8 cellular contexts compared by ENCODE assay signal in the genomic region with DNA sequence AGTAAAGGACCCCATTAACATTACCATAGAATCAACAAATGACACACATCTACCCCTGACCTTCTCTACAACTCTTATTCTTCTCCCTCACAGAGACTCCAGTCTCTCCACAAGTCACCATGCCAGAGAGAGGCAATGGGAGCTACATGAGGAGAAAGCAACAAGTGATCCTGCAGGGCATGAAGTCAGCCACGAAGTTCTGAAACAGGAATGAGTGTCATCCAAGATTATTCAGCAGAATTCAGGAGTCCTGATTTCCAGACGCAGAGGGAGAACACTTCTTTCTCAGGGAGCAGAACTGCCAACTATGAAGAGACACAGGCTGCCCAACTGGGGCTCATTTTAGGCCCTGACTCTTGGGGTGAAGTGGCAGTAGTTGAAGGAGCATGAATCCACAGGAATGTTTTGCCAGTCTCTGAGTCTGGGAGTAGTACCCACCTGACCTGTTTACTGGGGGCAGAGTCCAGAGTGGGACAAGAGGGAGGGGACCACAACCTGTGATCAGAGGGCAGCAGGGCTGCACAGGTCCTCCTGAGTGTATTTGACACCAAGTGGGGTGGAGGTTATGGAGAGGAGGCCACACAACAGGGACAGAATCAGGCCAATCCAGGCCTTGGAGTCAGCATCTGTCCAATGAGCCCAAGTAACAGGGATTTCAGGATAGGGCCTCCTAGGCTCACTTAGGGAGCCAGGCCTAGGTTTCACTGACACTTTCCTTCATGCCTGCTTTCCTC. TPM values are rescaled to one million over a fixed set of nuclear protein-coding genes. Genes with fewer than 3 reads are reported as not detected.
DNase-seq lines count a peak whose midpoint lies in the region; ATAC-seq and TF ChIP-seq lines count a peak whose summit lies in the region.

No MANE protein-coding gene starts in this region.

- no peaks in the 10 kb centered on the region for H3K27me3 Mint-ChIP-seq in CD4-positive, CD25-positive, alpha-beta regulatory T cell
- peaks cover 13% of the 10 kb centered on the region for H3K27me3 Mint-ChIP-seq in neural progenitor cell (ENCODE audit: insufficient read depth, low read depth)

- peak overlapping the region; percentile 88 for H3K27ac ChIP-seq in CD4-positive, CD25-positive, alpha-beta regulatory T cell (ENCODE audit: insufficient read depth, low read length, poor library complexity, severe bottlenecking)
- H3K27ac ChIP-seq in OCI-LY3 (ENCODE audit: low read length): peak overlapping the region; percentile 60
- peak overlapping the region; percentile 89 for H3K27ac ChIP-seq in neural progenitor cell

- H3K79me2 ChIP-seq in OCI-LY3 (ENCODE audit: low read length): peaks cover 34% of the 10 kb centered on the region
- H3K79me2 ChIP-seq in neural progenitor cell (ENCODE audit: low read depth): peaks cover 35% of the 10 kb centered on the region

- no peak for DNase-seq in CD4-positive, CD25-positive, alpha-beta regulatory T cell
- no peak for DNase-seq in neural progenitor cell (ENCODE audit: low spot score)
- DNase-seq in NCI-H1930 (lab: John Stamatoyannopoulos, UW): no peak
- no peak for DNase-seq in RPMI8226
- DNase-seq in NCI-H226: no peak

- no peak for ATAC-seq in CD4-positive, CD25-positive, alpha-beta regulatory T cell (ENCODE audit: low read depth in 2 of 2)
- no peak for ATAC-seq in HG03175 (IDR thresholded peaks at IDR 0.05; ENCODE audit: unreplicated experiment)

- no peak for TF ChIP-seq CTCF in OCI-LY3 (IDR thresholded peaks at IDR 0.05; ENCODE audit: low read depth, low read length)
- TF ChIP-seq CTCF in neural progenitor cell (IDR thresholded peaks at IDR 0.05): no peak

- H3K36me3 ChIP-seq in CD4-positive, CD25-positive, alpha-beta regulatory T cell (ENCODE audit: control insufficient read depth, insufficient read depth, low read length): peaks cover 3% of the 10 kb centered on the region
- H3K36me3 ChIP-seq in OCI-LY3 (replicated peaks; ENCODE audit: low read depth, low read length) (peaks cover 18% of the 10 kb centered on the region), endocrine pancreas (ENCODE audit: control insufficient read depth, insufficient read depth, low read length) (no peaks in the 10 kb centered on the region), neural progenitor cell (no peaks in the 10 kb centered on the region)

- H2AFZ ChIP-seq in OCI-LY3 (ENCODE audit: low read depth, low read length) (no peak overlapping the region), neural progenitor cell (replicated peaks) (no peak overlapping the region)

- H3K9me3 Mint-ChIP-seq in CD4-positive, CD25-positive, alpha-beta regulatory T cell: no peaks in the 10 kb centered on the region
- H3K9me3 Mint-ChIP-seq in neural progenitor cell: no peaks in the 10 kb centered on the region

- H3K9me3 ChIP-seq in CD4-positive, CD25-positive, alpha-beta regulatory T cell (ENCODE audit: control insufficient read depth in 2 of 2, low read length in 2 of 2): no peaks in the 10 kb centered on the region
- H3K9me3 ChIP-seq in OCI-LY3 (ENCODE audit: insufficient read depth, low read length): no peaks in the 10 kb centered on the region
- no peaks in the 10 kb centered on the region for H3K9me3 ChIP-seq in endocrine pancreas (ENCODE audit: control insufficient read depth, low read length)
- no peaks in the 10 kb centered on the region for H3K9me3 ChIP-seq in neural progenitor cell (ENCODE audit: low read depth)

- H3F3A ChIP-seq in neural progenitor cell (ENCODE audit: low read depth): peaks cover 36% of the 10 kb centered on the region

- peaks cover 42% of the 10 kb centered on the region for H3K4me1 ChIP-seq in CD4-positive, CD25-positive, alpha-beta regulatory T cell (ENCODE audit: control insufficient read depth, insufficient read depth, low read length, poor library complexity, severe bottlenecking)
- peaks cover 39% of the 10 kb centered on the region for H3K4me1 ChIP-seq in OCI-LY3 (ENCODE audit: low read length)
- H3K4me1 ChIP-seq in endocrine pancreas (ENCODE audit: control insufficient read depth, insufficient read depth, low read length): peaks cover 4% of the 10 kb centered on the region
- H3K4me1 ChIP-seq in neural progenitor cell: peaks cover 21% of the 10 kb centered on the region

- peak overlapping the region; percentile 84 to 98 (median 95) for H3K4me3 Mint-ChIP-seq in CD4-positive, CD25-positive, alpha-beta regulatory T cell
- H3K4me3 Mint-ChIP-seq in neural progenitor cell: peak overlapping the region; percentile 98

- H3K4me2 ChIP-seq in OCI-LY3 (ENCODE audit: low read length) (peak overlapping the region; percentile 95), neural progenitor cell (peak overlapping the region; percentile 80)

- H3K36me3 Mint-ChIP-seq in CD4-positive, CD25-positive, alpha-beta regulatory T cell: peaks cover 4% of the 10 kb centered on the region
- H3K36me3 Mint-ChIP-seq in neural progenitor cell: peaks cover 5% of the 10 kb centered on the region

- peaks cover 20 to 66% (median 34%) of the 10 kb centered on the region in 4 donors for H3K4me1 Mint-ChIP-seq in CD4-positive, CD25-positive, alpha-beta regulatory T cell
- peaks cover 35% of the 10 kb centered on the region for H3K4me1 Mint-ChIP-seq in neural progenitor cell

- H3K4me3 ChIP-seq in CD4-positive, CD25-positive, alpha-beta regulatory T cell (ENCODE audit: low read depth, low read length): peak overlapping the region; percentile 71
- H3K4me3 ChIP-seq in OCI-LY3 (ENCODE audit: low read length) (peak overlapping the region; percentile 95), endocrine pancreas (ENCODE audit: control insufficient read depth, insufficient read depth, low read length) (peak overlapping the region; percentile 71), neural progenitor cell (peak overlapping the region; percentile 82)

- H3K9ac ChIP-seq in OCI-LY3 (ENCODE audit: low read length): peak overlapping the region; percentile 80
- peak overlapping the region; percentile 97 for H3K9ac ChIP-seq in endocrine pancreas (ENCODE audit: control insufficient read depth, insufficient read depth, low read length)
- H3K9ac ChIP-seq in neural progenitor cell: peak overlapping the region; percentile 84

- peak overlapping the region; percentile 79 to 94 (median 86) for H3K27ac Mint-ChIP-seq in CD4-positive, CD25-positive, alpha-beta regulatory T cell
- H3K27ac Mint-ChIP-seq in neural progenitor cell: peak overlapping the region; percentile 42

- no peaks in the 10 kb centered on the region for H3K27me3 ChIP-seq in CD4-positive, CD25-positive, alpha-beta regulatory T cell (ENCODE audit: control insufficient read depth, insufficient read depth, low read length)
- no peaks in the 10 kb centered on the region for H3K27me3 ChIP-seq in OCI-LY3 (ENCODE audit: low read depth, low read length)
- no peaks in the 10 kb centered on the region for H3K27me3 ChIP-seq in endocrine pancreas (ENCODE audit: control insufficient read depth, insufficient read depth, low read length)
- H3K27me3 ChIP-seq in neural progenitor cell: no peaks in the 10 kb centered on the region

- H4K20me1 ChIP-seq in OCI-LY3 (ENCODE audit: insufficient read depth, low read length) (peaks cover 11% of the 10 kb centered on the region), neural progenitor cell (ENCODE audit: low read depth) (peaks cover 18% of the 10 kb centered on the region)

RNA-seq across cellular contexts. Expression of a gene that starts 2.4 kb away (rescaled TPM):
- 43.6 TPM for total RNA-seq in CD4-positive, CD25-positive, alpha-beta regulatory T cell
- polyA plus RNA-seq in CD4-positive, CD25-positive, alpha-beta regulatory T cell: 10 to 100 TPM; 16.5 to 23.8 (median 18.6) TPM
- total RNA-seq in neural progenitor cell (ENCODE audit: low replicate concordance): 34.0 and 39.8 TPM in 2 replicates

RNA-seq across cellular contexts. Expression of a gene that starts 28.6 kb away (rescaled TPM):
- 3.0 TPM for total RNA-seq in CD4-positive, CD25-positive, alpha-beta regulatory T cell
- 1 to 10 TPM in 3 of 4 donors, under 1 TPM in 1; 0.83 to 2.1 (median 1.4) TPM for polyA plus RNA-seq in CD4-positive, CD25-positive, alpha-beta regulatory T cell
- 0.03 TPM in 1 of 2 replicates, not detected in the other for total RNA-seq in neural progenitor cell (ENCODE audit: low replicate concordance)
